1 cellular context compared by ENCODE assay signal in genomic region chrX:12955882-12956703, GRCh38.
A peak's percentile ranks its signal among the peaks of the same experiment; 100 is the strongest.
TF ChIP-seq lines count a peak whose summit lies in the region.

No MANE protein-coding gene starts in this region.

TF ChIP-seq in K562, 482 proteins besides CTCF, POLR2A, EP300 and RAD21 (continued from another document and continues in another):
- peak; percentile 4; the same call in 1 of the 2 replicates for TF ChIP-seq TEAD2 (tag; IDR thresholded peaks at IDR 0.05)
- TF ChIP-seq MCM7 (IDR thresholded peaks at IDR 0.05), result no peak
- 0 out of 2 replicates have a peak, but pooled peaks have one; percentile 4 for TF ChIP-seq JUNB (CRISPR knock-in tag; conservative IDR thresholded peaks at IDR 0.05)
- no peak for TF ChIP-seq POLR3A (IDR thresholded peaks at IDR 0.05; ENCODE audit: borderline replicate concordance, extremely low read depth, insufficient read depth, insufficient read length)
- no peak for TF ChIP-seq ZNF512 (tag; IDR thresholded peaks at IDR 0.05)
- no peak for TF ChIP-seq ASH1L (IDR thresholded peaks at IDR 0.05; ENCODE audit: borderline replicate concordance, low read depth, partially characterized antibody)
- no peak for TF ChIP-seq SMARCA5 (IDR thresholded peaks at IDR 0.05)
- TF ChIP-seq FOXA1 (IDR thresholded peaks at IDR 0.05; ENCODE audit: borderline replicate concordance), result no peak
- no peak for TF ChIP-seq EGR1 (conservative IDR thresholded peaks at IDR 0.05)
- no peak for TF ChIP-seq ZKSCAN3 (CRISPR knock-in tag; IDR thresholded peaks at IDR 0.05)
- TF ChIP-seq MBD1 (CRISPR knock-in tag; IDR thresholded peaks at IDR 0.05), result no peak
- TF ChIP-seq HNRNPUL1 (IDR thresholded peaks at IDR 0.05; ENCODE audit: low read length), result no peak
- TF ChIP-seq ZNF395 (CRISPR knock-in tag; IDR thresholded peaks at IDR 0.05), result peak; percentile 98
- TF ChIP-seq BHLHE40 (IDR thresholded peaks at IDR 0.05; ENCODE audit: low read length), result peak; percentile 12; the same call in 1 of the 2 replicates
- no peak for TF ChIP-seq ZNF785 (CRISPR knock-in tag; IDR thresholded peaks at IDR 0.05)
- no peak for TF ChIP-seq FOXP1 (CRISPR knock-in tag; IDR thresholded peaks at IDR 0.05)
- no peak for TF ChIP-seq ZNF778 (CRISPR knock-in tag; IDR thresholded peaks at IDR 0.05)
- TF ChIP-seq ETV5 (CRISPR knock-in tag; IDR thresholded peaks at IDR 0.05; ENCODE audit: low read depth), result peak; percentile 37; the same call in 1 of the 2 replicates
- peak; percentile 76 for TF ChIP-seq ZBTB17 (CRISPR knock-in tag; IDR thresholded peaks at IDR 0.05)
- no peak for TF ChIP-seq U2AF1 (optimal IDR thresholded peaks at IDR 0.05; ENCODE audit: low read depth, low read length)
- no peak for TF ChIP-seq NFATC3 (IDR thresholded peaks at IDR 0.05)
- no peak for TF ChIP-seq TRIM28 (IDR thresholded peaks at IDR 0.05)
- TF ChIP-seq SP1 (CRISPR knock-in tag; IDR thresholded peaks at IDR 0.05), result peak; percentile 60
- no peak for TF ChIP-seq ETS1 (conservative IDR thresholded peaks at IDR 0.05; ENCODE audit: control insufficient read depth, low read depth, low read length)
- TF ChIP-seq CHAMP1 (IDR thresholded peaks at IDR 0.05), result no peak
- TF ChIP-seq E2F3 (CRISPR knock-in tag; IDR thresholded peaks at IDR 0.05), result peak; percentile 91
- TF ChIP-seq JUND (IDR thresholded peaks at IDR 0.05; ENCODE audit: borderline replicate concordance, low read depth, low read length), result peak; percentile 82
- peak; percentile 69; the same call in 1 of the 3 replicates for TF ChIP-seq JUND (tag; IDR thresholded peaks at IDR 0.05; ENCODE audit: borderline replicate concordance, low read depth, low read length)
- TF ChIP-seq UBTF (IDR thresholded peaks at IDR 0.05; ENCODE audit: borderline replicate concordance in 1 of 2, low read depth in 2 of 2, low read length in 2 of 2), result 0 out of 4 replicates have a peak, but pooled peaks of 1 of the 2 experiments have one; percentile 16
- TF ChIP-seq KAT8 (IDR thresholded peaks at IDR 0.05; ENCODE audit: low read depth), result no peak
- no peak for TF ChIP-seq FOXP4 (CRISPR knock-in tag; IDR thresholded peaks at IDR 0.05; ENCODE audit: borderline replicate concordance)
- peak; percentile 66 for TF ChIP-seq BACH1 (tag; IDR thresholded peaks at IDR 0.05)
- no peak for TF ChIP-seq SREBF2 (CRISPR knock-in tag; IDR thresholded peaks at IDR 0.05)
- 0 out of 4 replicates have a peak, but pooled peaks of 1 of the 2 experiments have one; percentile 0 for TF ChIP-seq KDM1A (IDR thresholded peaks at IDR 0.05)
- peak; percentile 4; the same call in 1 of the 2 replicates for TF ChIP-seq OTX1 (CRISPR knock-in tag; IDR thresholded peaks at IDR 0.05)
- TF ChIP-seq SRF (CRISPR knock-in tag; IDR thresholded peaks at IDR 0.05), result no peak; a peak in 1 of 4 replicates
- no peak for TF ChIP-seq CTCFL (IDR thresholded peaks at IDR 0.05; ENCODE audit: borderline replicate concordance, insufficient read depth, low read depth, low read length, poor library complexity, severe bottlenecking)
- no peak for TF ChIP-seq POLR2H (tag; IDR thresholded peaks at IDR 0.05; ENCODE audit: low read depth)
- peak; percentile 95; the same call in 1 of the 2 replicates for TF ChIP-seq NFRKB (IDR thresholded peaks at IDR 0.05; ENCODE audit: low read depth)
- TF ChIP-seq USF2 (CRISPR knock-in tag; IDR thresholded peaks at IDR 0.05), result no peak
- TF ChIP-seq PRMT5 (CRISPR knock-in tag; IDR thresholded peaks at IDR 0.05), result no peak
- TF ChIP-seq ELF4 (CRISPR knock-in tag; IDR thresholded peaks at IDR 0.05), result no peak
- TF ChIP-seq ZNF175 (CRISPR knock-in tag; IDR thresholded peaks at IDR 0.05; ENCODE audit: low read depth), result peak; percentile 94
- TF ChIP-seq YY1 (IDR thresholded peaks at IDR 0.05; ENCODE audit: borderline replicate concordance in 1 of 3, control insufficient read depth in 1 of 3, extremely low read depth in 1 of 3, insufficient read depth in 3 of 3, insufficient read length in 1 of 3, insufficient replicate concordance in 2 of 3, low read depth in 1 of 3, low read length in 2 of 3), result peak in 2 of 3 experiments; percentile 15 to 60
- no peak for TF ChIP-seq DNMT1 (IDR thresholded peaks at IDR 0.05)
- TF ChIP-seq MXD1 (CRISPR knock-in tag; IDR thresholded peaks at IDR 0.05; ENCODE audit: borderline replicate concordance, poor library complexity, severe bottlenecking), result peak; percentile 2
- no peak for TF ChIP-seq MEF2A (IDR thresholded peaks at IDR 0.05; ENCODE audit: control insufficient read depth, low read depth, low read length)
- TF ChIP-seq TCF7 (IDR thresholded peaks at IDR 0.05; ENCODE audit: borderline replicate concordance), result no peak
- no peak for TF ChIP-seq MAFK (IDR thresholded peaks at IDR 0.05; ENCODE audit: low read length)
- peak; percentile 45; the same call in 1 of the 2 replicates for TF ChIP-seq ESRRA (IDR thresholded peaks at IDR 0.05; ENCODE audit: borderline replicate concordance, low read depth)
